28 cellular contexts compared by ENCODE assay signal in genomic region chr10:1564791-1565190, GRCh38.
"Had no signal": no experiment of that assay in that cellular context is flagged by ENCODE, and none has a peak within 500 bp of the region (broad histone marks: within the 10 kb centered on the region; RNA-seq: fewer than 3 reads in every experiment).

No MANE protein-coding gene starts in this region.

- ATAC-seq: naive thymus-derived CD8-positive, alpha-beta T cell; natural killer cell treated with Interleukin-12 subunit alpha and Interleukin-12 subunit beta and Interleukin-15 and Interleukin-18, amount 100 ng/mL, for 72 hours; pancreas; psoas muscle; right cardiac atrium; right lobe of liver; stimulated activated effector memory CD8-positive, alpha-beta T cell treated with anti-CD3 and anti-CD28 coated beads, Interleukin-12 subunit alpha, Interleukin-12 subunit beta, amount 100 ng/mL, for 72 hours; stimulated activated naive B cell treated with anti-CD40 and anti-IgM and Interleukin-4, amounts not matched to agents 10 μg/mL and 1 μg/mL and 100 μg/mL, for 72 hours; stimulated activated naive CD8-positive, alpha-beta T cell treated with anti-CD3 and anti-CD28 coated beads, Interleukin-15, amount 100 ng/mL, for 72 hours had no signal

- H3K4me3 Mint-ChIP-seq: naive B cell; naive thymus-derived CD8-positive, alpha-beta T cell; natural killer cell treated with Interleukin-12 subunit alpha and Interleukin-12 subunit beta and Interleukin-15 and Interleukin-18, amount 100 ng/mL, for 72 hours; nephron progenitor cell; neural crest cell; stimulated activated effector memory CD8-positive, alpha-beta T cell treated with anti-CD3 and anti-CD28 coated beads, Interleukin-12 subunit alpha, Interleukin-12 subunit beta, amount 100 ng/mL, for 72 hours; stimulated activated naive B cell treated with anti-CD40 and anti-IgM and Interleukin-4, amounts not matched to agents 10 μg/mL and 1 μg/mL and 100 μg/mL, for 72 hours; stimulated activated naive CD8-positive, alpha-beta T cell treated with anti-CD3 and anti-CD28 coated beads, Interleukin-15, amount 100 ng/mL, for 72 hours had no signal

- H3K4me1 ChIP-seq: pancreas, psoas muscle, right lobe of liver, suprapubic skin, testis, tibial nerve, upper lobe of left lung, uterus had no signal

- H3K4me1 Mint-ChIP-seq: stimulated activated effector memory CD8-positive, alpha-beta T cell treated with anti-CD3 and anti-CD28 coated beads, Interleukin-12 subunit alpha, Interleukin-12 subunit beta, amount 100 ng/mL, for 72 hours; stimulated activated naive CD8-positive, alpha-beta T cell treated with anti-CD3 and anti-CD28 coated beads, Interleukin-15, amount 100 ng/mL, for 72 hours had no signal

- H3K27ac ChIP-seq: pancreas, psoas muscle, right lobe of liver, skin epidermis, suprapubic skin, testis, tibial nerve, upper lobe of left lung, uterus had no signal

- H3K36me3 Mint-ChIP-seq: naive B cell; naive thymus-derived CD8-positive, alpha-beta T cell; natural killer cell treated with Interleukin-12 subunit alpha and Interleukin-12 subunit beta and Interleukin-15 and Interleukin-18, amount 100 ng/mL, for 72 hours; stimulated activated effector memory CD8-positive, alpha-beta T cell treated with anti-CD3 and anti-CD28 coated beads, Interleukin-12 subunit alpha, Interleukin-12 subunit beta, amount 100 ng/mL, for 72 hours; stimulated activated naive B cell treated with anti-CD40 and anti-IgM and Interleukin-4, amounts not matched to agents 10 μg/mL and 1 μg/mL and 100 μg/mL, for 72 hours had no signal

- H3K36me3 ChIP-seq: pancreas, right lobe of liver, suprapubic skin, tibial nerve, upper lobe of left lung, uterus had no signal

- H3K9me3 Mint-ChIP-seq: naive B cell; naive thymus-derived CD8-positive, alpha-beta T cell; natural killer cell treated with Interleukin-12 subunit alpha and Interleukin-12 subunit beta and Interleukin-15 and Interleukin-18, amount 100 ng/mL, for 72 hours; nephron progenitor cell; neural crest cell; stimulated activated effector memory CD8-positive, alpha-beta T cell treated with anti-CD3 and anti-CD28 coated beads, Interleukin-12 subunit alpha, Interleukin-12 subunit beta, amount 100 ng/mL, for 72 hours; stimulated activated naive B cell treated with anti-CD40 and anti-IgM and Interleukin-4, amounts not matched to agents 10 μg/mL and 1 μg/mL and 100 μg/mL, for 72 hours; stimulated activated naive CD8-positive, alpha-beta T cell treated with anti-CD3 and anti-CD28 coated beads, Interleukin-15, amount 100 ng/mL, for 72 hours had no signal

- H3K4me3 ChIP-seq: pancreas, psoas muscle, right lobe of liver, skin epidermis, smooth muscle cell, suprapubic skin, testis, tibial nerve, upper lobe of left lung, uterus had no signal

- H3K9me3 ChIP-seq: pancreas, psoas muscle, right lobe of liver, suprapubic skin, testis, tibial nerve, upper lobe of left lung, uterus had no signal

- H3K4me2 ChIP-seq: smooth muscle cell had no signal

- DNase-seq: naive B cell; nephron progenitor cell; occipital lobe; pancreas; psoas muscle; right cardiac atrium; right lobe of liver; stimulated activated CD4-positive, alpha-beta T cell treated with anti-CD3 and anti-CD28 coated beads, Interleukin-15, amount 100 ng/mL, for 24 hours; stimulated activated CD4-positive, alpha-beta T cell treated with anti-CD3 and anti-CD28 coated beads, Interleukin-2, amount 100 ng/mL, for 24 hours; stimulated activated CD4-positive, alpha-beta T cell treated with anti-CD3 and anti-CD28 coated beads, Interleukin-2, amount 100 ng/mL, for 48 hours; stimulated activated CD4-positive, alpha-beta T cell treated with anti-CD3 and anti-CD28 coated beads, Interleukin-4, amount 100 ng/mL, for 24 hours; stimulated activated naive B cell treated with anti-CD40 and anti-IgM and Interleukin-4, amounts not matched to agents 10 μg/mL and 1 μg/mL and 100 μg/mL, for 72 hours; stimulated activated naive CD4-positive, alpha-beta T cell treated with Interleukin-2 at 50 U/mL for 16 hours; stimulated activated naive CD8-positive, alpha-beta T cell treated with anti-CD3 and anti-CD28 coated beads, Interleukin-15, amount 100 ng/mL, for 72 hours; substantia nigra; testis; trophoblast cell; upper lobe of left lung; uterus had no signal

- H3K27me3 ChIP-seq: right lobe of liver, testis, tibial nerve, uterus had no signal

- H3K27ac Mint-ChIP-seq: naive thymus-derived CD8-positive, alpha-beta T cell; natural killer cell treated with Interleukin-12 subunit alpha and Interleukin-12 subunit beta and Interleukin-15 and Interleukin-18, amount 100 ng/mL, for 72 hours; nephron progenitor cell; progenitor cell of endocrine pancreas; stimulated activated effector memory CD8-positive, alpha-beta T cell treated with anti-CD3 and anti-CD28 coated beads, Interleukin-12 subunit alpha, Interleukin-12 subunit beta, amount 100 ng/mL, for 72 hours; stimulated activated naive B cell treated with anti-CD40 and anti-IgM and Interleukin-4, amounts not matched to agents 10 μg/mL and 1 μg/mL and 100 μg/mL, for 72 hours; stimulated activated naive CD8-positive, alpha-beta T cell treated with anti-CD3 and anti-CD28 coated beads, Interleukin-15, amount 100 ng/mL, for 72 hours had no signal
